ENCODE assay signal across 8 cellular contexts in genomic region chr5:90474235-90475107, GRCh38. TPM values are rescaled to one million over a fixed set of nuclear protein-coding genes. Genes with fewer than 3 reads are reported as not detected.
DNase-seq lines count a peak whose midpoint lies in the region; ATAC-seq and TF ChIP-seq lines count a peak whose summit lies in the region.

TSS of gene MBLAC2 (minus strand) at chr5:90474771. CDS start at chr5:90474292, 479 bp downstream.
TSS of gene POLR3G (plus strand) at chr5:90474864. CDS start at chr5:90485568, 10,704 bp downstream.

- peak within 1 kb of the TSS; percentile 81 for H3K4me3 ChIP-seq in H7 (ENCODE audit: insufficient read depth, low read depth, low read length)
- peak within 1 kb of the TSS; percentile 88 for H3K4me3 ChIP-seq in neuron (ENCODE audit: low read length)

- H3K36me3 ChIP-seq in H7 (replicated peaks; ENCODE audit: control insufficient read depth, insufficient read depth, low read length) (peaks cover 2% of the 10 kb centered on the region; the same call in 1 of the 2 replicates), neuron (ENCODE audit: insufficient read depth, low read length) (no peaks in the 10 kb centered on the region)

- DNase-seq in GF-D8 (lab: John Stamatoyannopoulos, UW) (peak; percentile 60), H7 (peak; percentile 92), LoVo (ENCODE audit: low spot score) (peak; percentile 97), SHP77 (lab: John Stamatoyannopoulos, UW) (peak; percentile 90), activated gamma-delta T cell treated with Interleukin-2 at 50 U/mL for 16 hours (peak; percentile 92), foreskin keratinocyte (peak; percentile 78 to 91), stromal cell of bone marrow (ENCODE audit: low read depth) (peak; percentile 77)

- peak; percentile 85 for ATAC-seq in foreskin keratinocyte

- no peaks in the 10 kb centered on the region for H3K9me3 ChIP-seq in neuron (ENCODE audit: low read length)

- TF ChIP-seq CTCF in foreskin keratinocyte (conservative IDR thresholded peaks at IDR 0.05): peak; percentile 54

- H2AFZ ChIP-seq in neuron (ENCODE audit: low read depth, low read length): peak within 1 kb of the TSS; percentile 87

- no peaks in the 10 kb centered on the region for H3K27me3 ChIP-seq in H7 (ENCODE audit: control insufficient read depth, insufficient read depth, low read length)
- H3K27me3 ChIP-seq in foreskin keratinocyte: no peaks in the 10 kb centered on the region
- H3K27me3 ChIP-seq in neuron (ENCODE audit: insufficient read depth, low read length): no peaks in the 10 kb centered on the region

- H3K27ac ChIP-seq in foreskin keratinocyte: no peak within 1 kb of the TSS

- H3K4me1 ChIP-seq in foreskin keratinocyte (peaks cover 5% of the 10 kb centered on the region), neuron (ENCODE audit: insufficient read depth, low read length) (peaks cover 19% of the 10 kb centered on the region)

RNA-seq across cellular contexts. Expression of gene MBLAC2, which starts in this region (rescaled TPM):
- 4.5 and 5.6 TPM in 2 replicates for total RNA-seq in H7 (2014; rRNA removed; shearing (Covaris generic))
- total RNA-seq in foreskin keratinocyte: 3.8 and 5.5 TPM in 2 replicates
- polyA plus RNA-seq in foreskin keratinocyte: 1.1 and 1.9 TPM in 2 replicates

RNA-seq across cellular contexts. Expression of gene POLR3G, which starts in this region (rescaled TPM):
- 126 and 169 TPM in 2 replicates for total RNA-seq in H7 (2014; rRNA removed; shearing (Covaris generic))
- total RNA-seq in foreskin keratinocyte: 21.6 and 24.1 TPM in 2 replicates
- 11.9 and 15.3 TPM in 2 replicates for polyA plus RNA-seq in foreskin keratinocyte
